ENCODE assay signal across 16 cellular contexts in the genomic region with DNA sequence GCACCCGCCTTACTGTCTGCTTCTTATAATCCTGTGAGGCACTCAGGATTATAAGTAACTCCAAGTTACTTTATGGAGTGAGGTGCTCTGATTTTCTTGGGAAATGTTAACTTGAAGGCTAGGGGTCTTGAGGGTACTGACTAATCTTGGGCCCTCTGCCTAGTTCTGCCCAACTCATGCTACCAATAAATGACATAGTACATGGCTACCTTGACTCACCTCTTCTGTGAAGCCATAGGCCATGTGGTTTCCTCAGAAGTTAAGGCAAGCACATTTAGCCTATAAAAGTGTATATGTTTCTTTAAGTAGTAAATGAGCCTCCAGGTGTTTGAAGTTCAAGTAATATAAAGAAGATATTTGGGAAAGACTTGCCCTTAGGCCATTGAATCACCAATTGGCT.
DNase-seq lines count a peak whose midpoint lies in the region; ATAC-seq lines count a peak whose summit lies in the region.
"Had no signal": no experiment of that assay in that cellular context is flagged by ENCODE, and none has a peak within 500 bp of the region (broad histone marks: within the 10 kb centered on the region; RNA-seq: fewer than 3 reads in every experiment).

No MANE protein-coding gene starts in this region.

- intact Hi-C loops in activated CD4-positive, alpha-beta memory T cell treated with anti-CD3 and anti-CD28 coated beads for 36 hours (cut with micrococcal nuclease), result loop anchor here (5.0 kb wide), 1 partner anchor 101 kb away; a partner anchor contains a TSS

- H3K4me3 Mint-ChIP-seq in activated CD4-positive, alpha-beta memory T cell treated with anti-CD3 and anti-CD28 coated beads for 36 hours, result no peak overlapping the region
- no peak overlapping the region for H3K4me3 Mint-ChIP-seq in activated CD4-positive, alpha-beta memory T cell treated with anti-CD3 and anti-CD28 coated beads, Interleukin-2, amount 10 ng/mL, durations not matched to agents 7 days and 5 days
- H3K4me3 Mint-ChIP-seq in activated T-cell treated with anti-CD3 and anti-CD28 coated beads, Interleukin-2, amount 50 U/mL, for 72 hours, result peak overlapping the region in 1 of 2 donors; percentile 40
- H3K4me3 Mint-ChIP-seq: B cell; CD4-positive, alpha-beta T cell; CD8-positive, alpha-beta T cell had no signal

- peak; percentile 61 to 62 for ATAC-seq in activated CD4-positive, CD25-positive, alpha-beta regulatory T cell treated with anti-CD3 and anti-CD28 coated beads, Interleukin-2, amount 50 U/mL, for 24 hours
- ATAC-seq in activated T-cell treated with anti-CD3 and anti-CD28 coated beads, Interleukin-2, amount 50 U/mL, for 72 hours (replicated peaks in 1 of 2), result peak; percentile 67 to 69
- no peak for ATAC-seq in GM21423 (IDR thresholded peaks at IDR 0.05; ENCODE audit: unreplicated experiment)
- ATAC-seq: A549; CD8-positive, alpha-beta T cell had no signal

- H3K27ac Mint-ChIP-seq in activated CD4-positive, alpha-beta memory T cell treated with anti-CD3 and anti-CD28 coated beads for 36 hours, result peak overlapping the region; percentile 33
- H3K27ac Mint-ChIP-seq in activated CD4-positive, alpha-beta memory T cell treated with anti-CD3 and anti-CD28 coated beads, Interleukin-2, amount 10 ng/mL, durations not matched to agents 7 days and 5 days, result no peak overlapping the region
- H3K27ac Mint-ChIP-seq in activated T-cell treated with anti-CD3 and anti-CD28 coated beads, Interleukin-2, amount 50 U/mL, for 72 hours, result peak overlapping the region; percentile 82
- H3K27ac Mint-ChIP-seq: B cell; CD4-positive, alpha-beta T cell; CD8-positive, alpha-beta T cell had no signal

- peaks cover 22% of the 10 kb centered on the region for H3K4me1 Mint-ChIP-seq in activated CD4-positive, alpha-beta memory T cell treated with anti-CD3 and anti-CD28 coated beads for 36 hours (ENCODE audit: low read depth)
- peaks cover 13% of the 10 kb centered on the region for H3K4me1 Mint-ChIP-seq in activated CD4-positive, alpha-beta memory T cell treated with anti-CD3 and anti-CD28 coated beads, Interleukin-2, amount 10 ng/mL, durations not matched to agents 7 days and 5 days
- H3K4me1 Mint-ChIP-seq in activated T-cell treated with anti-CD3 and anti-CD28 coated beads, Interleukin-2, amount 50 U/mL, for 72 hours (ENCODE audit: low read depth), result peaks cover 20% of the 10 kb centered on the region

- H3K9me3 Mint-ChIP-seq in activated CD4-positive, alpha-beta memory T cell treated with anti-CD3 and anti-CD28 coated beads for 36 hours, result no peaks in the 10 kb centered on the region
- peaks cover 5% of the 10 kb centered on the region for H3K9me3 Mint-ChIP-seq in activated CD4-positive, alpha-beta memory T cell treated with anti-CD3 and anti-CD28 coated beads, Interleukin-2, amount 10 ng/mL, durations not matched to agents 7 days and 5 days
- peaks cover 0 to 3% of the 10 kb centered on the region in 2 donors for H3K9me3 Mint-ChIP-seq in activated T-cell treated with anti-CD3 and anti-CD28 coated beads, Interleukin-2, amount 50 U/mL, for 72 hours
- H3K9me3 Mint-ChIP-seq: CD4-positive, alpha-beta T cell; CD8-positive, alpha-beta T cell had no signal

- CTCF ChIA-PET in activated CD4-positive, alpha-beta memory T cell treated with anti-CD3 and anti-CD28 coated beads for 36 hours (lab: Charles Lee), result no interaction called here
- CTCF ChIA-PET in activated CD4-positive, alpha-beta memory T cell treated with anti-CD3 and anti-CD28 coated beads, Interleukin-2, amount 10 ng/mL, durations not matched to agents 7 days and 5 days (lab: Charles Lee), result no interaction called here

- POLR2A ChIA-PET in activated CD4-positive, alpha-beta memory T cell treated with anti-CD3 and anti-CD28 coated beads for 36 hours (lab: Charles Lee), result no interaction called here
- POLR2A ChIA-PET in activated CD4-positive, alpha-beta memory T cell treated with anti-CD3 and anti-CD28 coated beads, Interleukin-2, amount 10 ng/mL, durations not matched to agents 7 days and 5 days (lab: Charles Lee), result no interaction called here

- DNase-seq in activated CD4-positive, CD25-positive, alpha-beta regulatory T cell treated with anti-CD3 and anti-CD28 coated beads, Interleukin-2, amount 50 U/mL, for 72 hours, result no peak
- DNase-seq in activated CD4-positive, alpha-beta memory T cell treated with anti-CD3 and anti-CD28 coated beads for 36 hours, result no peak
- DNase-seq in activated CD4-positive, alpha-beta memory T cell treated with anti-CD3 and anti-CD28 coated beads, Interleukin-2, amount 10 ng/mL, durations not matched to agents 7 days and 5 days, result no peak
- DNase-seq in activated T-cell treated with anti-CD3 and anti-CD28 coated beads, Interleukin-2, amount 50 U/mL, for 72 hours, result peak in 1 of 2 donors; percentile 1
- DNase-seq in activated T-cell treated with anti-CD3 and anti-CD28 coated beads, Interleukin-2, amount 50 U/mL, for 1 hour, result no peak
- DNase-seq: AML-193; Caco-2; Calu3; CD4-positive, alpha-beta T cell; CD8-positive, alpha-beta T cell; DMS79 treated with DMSO at 0.1 percent for 48 hours; GF-D8 had no signal

- no peaks in the 10 kb centered on the region for H3K27me3 Mint-ChIP-seq in activated CD4-positive, alpha-beta memory T cell treated with anti-CD3 and anti-CD28 coated beads for 36 hours
- no peaks in the 10 kb centered on the region for H3K27me3 Mint-ChIP-seq in activated CD4-positive, alpha-beta memory T cell treated with anti-CD3 and anti-CD28 coated beads, Interleukin-2, amount 10 ng/mL, durations not matched to agents 7 days and 5 days
- peaks cover 8% of the 10 kb centered on the region for H3K27me3 Mint-ChIP-seq in activated T-cell treated with anti-CD3 and anti-CD28 coated beads, Interleukin-2, amount 50 U/mL, for 72 hours (ENCODE audit: low read depth)
- H3K27me3 Mint-ChIP-seq: CD4-positive, alpha-beta T cell had no signal

- no peaks in the 10 kb centered on the region for H3K36me3 Mint-ChIP-seq in activated CD4-positive, alpha-beta memory T cell treated with anti-CD3 and anti-CD28 coated beads for 36 hours
- H3K36me3 Mint-ChIP-seq in activated CD4-positive, alpha-beta memory T cell treated with anti-CD3 and anti-CD28 coated beads, Interleukin-2, amount 10 ng/mL, durations not matched to agents 7 days and 5 days (ENCODE audit: low read depth), result peaks cover 3% of the 10 kb centered on the region
- no peaks in the 10 kb centered on the region for H3K36me3 Mint-ChIP-seq in activated T-cell treated with anti-CD3 and anti-CD28 coated beads, Interleukin-2, amount 50 U/mL, for 72 hours (ENCODE audit: insufficient read depth in 2 of 2)
- H3K36me3 Mint-ChIP-seq: CD8-positive, alpha-beta T cell had no signal
